Comparison of ENCODE assay signal across 8 cellular contexts in the genomic region with DNA sequence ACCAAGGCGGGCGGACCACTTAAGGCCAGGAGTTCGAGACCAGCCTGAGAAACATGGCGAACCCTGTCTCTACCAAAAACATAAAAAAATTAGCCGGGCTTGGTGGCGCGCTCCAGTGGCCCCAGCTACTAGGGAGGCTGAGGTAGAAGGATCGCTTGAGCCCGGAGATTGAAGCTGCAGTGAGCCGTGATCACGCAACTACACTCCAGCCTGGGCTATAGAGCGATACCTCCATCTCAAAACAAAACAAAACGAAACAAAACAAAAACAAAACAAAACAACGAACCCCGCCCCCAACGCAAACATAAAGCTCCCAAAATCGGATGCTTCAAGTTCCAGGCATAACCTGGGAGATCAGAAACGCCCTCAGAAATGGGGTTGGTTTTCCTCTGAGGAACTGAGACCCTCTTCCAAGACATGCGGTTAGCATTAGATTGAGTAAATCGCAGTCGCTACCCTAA. TPM values are rescaled to one million over a fixed set of nuclear protein-coding genes. Genes with fewer than 3 reads are reported as not detected.
A peak's percentile ranks its signal among the peaks of the same experiment; 100 is the strongest.
DNase-seq lines count a peak whose midpoint lies in the region; ATAC-seq, FAIRE-seq and TF ChIP-seq lines count a peak whose summit lies in the region.

No MANE protein-coding gene starts in this region.

- H3K27me3 ChIP-seq in gastrocnemius medialis = no peaks in the 10 kb centered on the region

- H3K9me3 ChIP-seq in gastrocnemius medialis = no peaks in the 10 kb centered on the region

- ATAC-seq in gastrocnemius medialis (no peak), GM21360 (IDR thresholded peaks at IDR 0.05; ENCODE audit: unreplicated experiment) (no peak)

- H3K4me3 ChIP-seq in fibroblast of villous mesenchyme (ENCODE audit: low read depth, low read length) (peak overlapping the region; percentile 86), gastrocnemius medialis (peak overlapping the region; percentile 69 to 96 (median 93))

- TF ChIP-seq POLR2A in GM12892 (IDR thresholded peaks at IDR 0.05; ENCODE audit: low read depth, low read length) (no peak), gastrocnemius medialis (IDR thresholded peaks at IDR 0.05) (no peak)

- H3K27ac ChIP-seq in VCaP (peak overlapping the region; percentile 93), gastrocnemius medialis (peak overlapping the region; percentile 87 to 98 (median 94))

- in situ Hi-C loops in gastrocnemius medialis (cut with MboI; ENCODE audit: low sequenced_read_pairs in 4 of 4) = no loop called here

- peaks cover 14 to 19% of the 10 kb centered on the region in 2 donors for H3K4me1 ChIP-seq in gastrocnemius medialis

- H3K36me3 ChIP-seq in gastrocnemius medialis = no peaks in the 10 kb centered on the region

- DNase-seq in GM12892 (ENCODE audit: insufficient read length) (no peak), fibroblast of villous mesenchyme (ENCODE audit: low read depth) (no peak), gastrocnemius medialis (no peak), H4 (ENCODE audit: low spot score) (no peak)
- DNase-seq in stimulated activated CD4-positive, alpha-beta T cell treated with anti-CD3 and anti-CD28 coated beads, Interleukin-1b, Interleukin-23, amount 100 ng/mL, for 48 hours = no peak
- no peak for DNase-seq in activated CD4-positive, alpha-beta T cell treated with anti-CD3 and anti-CD28 coated beads for 4 hours

- no peak for TF ChIP-seq CTCF in VCaP (conservative IDR thresholded peaks at IDR 0.05)
- no peak for TF ChIP-seq CTCF in fibroblast of villous mesenchyme (IDR thresholded peaks at IDR 0.05; ENCODE audit: insufficient read depth, low read depth, low read length)
- no peak for TF ChIP-seq CTCF in gastrocnemius medialis (IDR thresholded peaks at IDR 0.05 in 4 of 5, conservative IDR thresholded peaks at IDR 0.05 in 1 of 5)

- peak; percentile 30 for FAIRE-seq in GM12892 (lab: Jason Lieb, UNC)

- intact Hi-C loops in gastrocnemius medialis (cut with DNase I; ENCODE audit: low total_unique reads) = no loop called here

RNA-seq across cellular contexts. Expression of gene LRRC51, which starts 0.6 kb away (rescaled TPM):
- polyA plus RNA-seq in GM12892 (2012; ENCODE audit: missing spikeins) = 7.5 TPM
- total RNA-seq in fibroblast of villous mesenchyme (4.3 and 5.5 TPM in 2 replicates), gastrocnemius medialis (1 to 10 TPM; 3.6 to 9.5 (median 5.3) TPM)
- total RNA-seq in H4 (2014; rRNA removed; shearing (Covaris generic)) = 3.9 and 9.3 TPM in 2 replicates

RNA-seq across cellular contexts. Expression of gene NUMA1, which starts 0.9 kb away (rescaled TPM):
- polyA plus RNA-seq in GM12892 (2012; ENCODE audit: missing spikeins) = 59.2 TPM
- 158 and 169 TPM in 2 replicates for total RNA-seq in fibroblast of villous mesenchyme
- 100 to 1,000 TPM; 163 to 272 (median 202) TPM for total RNA-seq in gastrocnemius medialis
- total RNA-seq in H4 (2014; rRNA removed; shearing (Covaris generic)) = 67.5 and 71.5 TPM in 2 replicates

RNA-seq across cellular contexts. Expression of gene LAMTOR1, which starts 21.9 kb away (rescaled TPM):
- 81.8 TPM for polyA plus RNA-seq in GM12892 (2012; ENCODE audit: missing spikeins)
- 155 and 174 TPM in 2 replicates for total RNA-seq in fibroblast of villous mesenchyme
- total RNA-seq in gastrocnemius medialis = 100 to 1,000 TPM in 2 of 4 donors, 10 to 100 TPM in 2; 75.0 to 146 (median 104) TPM
- 94.0 and 110 TPM in 2 replicates for total RNA-seq in H4 (2014; rRNA removed; shearing (Covaris generic))

RNA-seq across cellular contexts. Expression of gene TOMT, which starts 24.5 kb away (rescaled TPM):
- not detected for polyA plus RNA-seq in GM12892 (2012; ENCODE audit: missing spikeins)
- not detected in 2 replicates for total RNA-seq in fibroblast of villous mesenchyme
- total RNA-seq in gastrocnemius medialis = not detected
- total RNA-seq in H4 (2014; rRNA removed; shearing (Covaris generic)) = not detected in 2 replicates

RNA-seq across cellular contexts. Expression of gene ANAPC15, which starts 31.3 kb away (rescaled TPM):
- 79.3 TPM for polyA plus RNA-seq in GM12892 (2012; ENCODE audit: missing spikeins)
- total RNA-seq in fibroblast of villous mesenchyme (32.8 and 48.3 TPM in 2 replicates), gastrocnemius medialis (10 to 100 TPM; 21.2 to 39.3 (median 32.4) TPM)
- 70.4 and 74.9 TPM in 2 replicates for total RNA-seq in H4 (2014; rRNA removed; shearing (Covaris generic))
